11 cellular contexts compared by ENCODE assay signal in the genomic region with DNA sequence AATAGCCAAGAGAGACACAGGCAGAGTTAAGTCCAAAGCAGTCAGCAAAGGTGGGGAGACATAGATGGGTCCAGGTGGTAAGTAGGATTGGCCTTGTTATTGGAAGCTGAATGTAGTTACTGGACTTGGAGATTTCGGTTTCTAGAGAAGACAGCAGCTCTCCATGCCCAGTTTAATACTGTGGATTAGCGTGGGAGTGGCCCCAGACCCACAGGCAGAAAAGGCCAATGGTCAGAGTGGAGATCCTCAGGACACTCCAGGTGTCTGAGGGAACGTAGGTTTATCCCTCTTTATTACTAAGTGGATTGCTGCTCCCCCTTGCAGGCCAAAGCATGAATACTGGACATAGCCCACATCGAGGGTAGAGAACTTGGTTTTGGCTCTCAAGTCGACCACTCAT.
DNase-seq lines count a peak whose midpoint lies in the region; ATAC-seq and TF ChIP-seq lines count a peak whose summit lies in the region.
"Had no signal": no experiment of that assay in that cellular context is flagged by ENCODE, and none has a peak within 500 bp of the region (broad histone marks: within the 10 kb centered on the region; RNA-seq: fewer than 3 reads in every experiment).

No MANE protein-coding gene starts in this region.

- no peak overlapping the region for H3K9ac ChIP-seq in parathyroid adenoma

- H3K27ac ChIP-seq in left ventricle myocardium inferior (replicated peaks), result peak overlapping the region; percentile 95
- peak overlapping the region; percentile 87 to 97 for H3K27ac ChIP-seq in coronary artery
- H3K27ac ChIP-seq in parathyroid adenoma, result peak overlapping the region; percentile 97
- peak overlapping the region; percentile 97 for H3K27ac ChIP-seq in upper lobe of right lung

- DNase-seq in left ventricle myocardium inferior, result no peak
- no peak for DNase-seq in Right ventricle myocardium inferior (ENCODE audit: missing footprints)
- DNase-seq in coronary artery (ENCODE audit: low spot score), result no peak
- DNase-seq in upper lobe of right lung, result no peak
- DNase-seq in inferior parietal cortex (ENCODE audit: extremely low spot score), result no peak
- no peak for DNase-seq in NCI-H2107 (lab: John Stamatoyannopoulos, UW)
- DNase-seq in NCI-H187 (lab: John Stamatoyannopoulos, UW), result no peak
- DNase-seq: dermis blood vessel endothelial cell, DMS79, mucosa of descending colon had no signal

- H3K27me3 ChIP-seq in left ventricle myocardium inferior (ENCODE audit: low read depth) (no peaks in the 10 kb centered on the region), parathyroid adenoma (ENCODE audit: control insufficient read depth, insufficient read depth, low read length) (no peaks in the 10 kb centered on the region), upper lobe of right lung (no peaks in the 10 kb centered on the region)

- no peak for ATAC-seq in Right ventricle myocardium inferior
- ATAC-seq in upper lobe of right lung, result no peak
- ATAC-seq: mucosa of descending colon had no signal

- no peaks in the 10 kb centered on the region for H3K9me3 ChIP-seq in left ventricle myocardium inferior (replicated peaks)
- no peaks in the 10 kb centered on the region for H3K9me3 ChIP-seq in parathyroid adenoma (ENCODE audit: control insufficient read depth, low read length)
- no peaks in the 10 kb centered on the region for H3K9me3 ChIP-seq in upper lobe of right lung
- H3K9me3 ChIP-seq: mucosa of descending colon had no signal

- TF ChIP-seq CTCF in left ventricle myocardium inferior (IDR thresholded peaks at IDR 0.05; ENCODE audit: borderline replicate concordance) (no peak), coronary artery (IDR thresholded peaks at IDR 0.05) (no peak), parathyroid adenoma (IDR thresholded peaks at IDR 0.05) (no peak), upper lobe of right lung (IDR thresholded peaks at IDR 0.05) (no peak)

- H2AFZ ChIP-seq in parathyroid adenoma, result peak overlapping the region; percentile 89

- peaks cover 65% of the 10 kb centered on the region for H3K4me1 ChIP-seq in left ventricle myocardium inferior
- H3K4me1 ChIP-seq in parathyroid adenoma, result peaks cover 33% of the 10 kb centered on the region
- H3K4me1 ChIP-seq in upper lobe of right lung, result peaks cover 52% of the 10 kb centered on the region

- intact Hi-C loops in left ventricle myocardium inferior (cut with micrococcal nuclease), result no loop called here
- intact Hi-C loops in Right ventricle myocardium inferior (cut with DNase I), result loop anchor here (5.0 to 10.0 kb wide), 8 partner anchors 59 to 909 kb away; partner anchors contain the start of gene LPP
- intact Hi-C loops in upper lobe of right lung (cut with DNase I), result no loop called here

- peak overlapping the region; percentile 65 for H3K4me3 ChIP-seq in left ventricle myocardium inferior
- peak overlapping the region; percentile 70 for H3K4me3 ChIP-seq in coronary artery
- H3K4me3 ChIP-seq in parathyroid adenoma (ENCODE audit: low read depth, low read length), result no peak overlapping the region
- peak overlapping the region; percentile 53 for H3K4me3 ChIP-seq in upper lobe of right lung
- H3K4me3 ChIP-seq: mucosa of descending colon had no signal

- no peaks in the 10 kb centered on the region for H3K79me2 ChIP-seq in parathyroid adenoma

- no peak overlapping the region for H3K4me2 ChIP-seq in parathyroid adenoma (ENCODE audit: low read length)

- no peaks in the 10 kb centered on the region for H3K36me3 ChIP-seq in left ventricle myocardium inferior
- H3K36me3 ChIP-seq in parathyroid adenoma (ENCODE audit: control insufficient read depth, insufficient read depth, low read length), result no peaks in the 10 kb centered on the region
- no peaks in the 10 kb centered on the region for H3K36me3 ChIP-seq in upper lobe of right lung
